9 cellular contexts compared by ENCODE assay signal in genomic region chr1:205375816-205376545, GRCh38. TPM values are rescaled to one million over a fixed set of nuclear protein-coding genes. Genes with fewer than 3 reads are reported as not detected.
DNase-seq lines count a peak whose midpoint lies in the region; ATAC-seq and TF ChIP-seq lines count a peak whose summit lies in the region.
"Had no signal": no experiment of that assay in that cellular context is flagged by ENCODE, and none has a peak within 500 bp of the region (broad histone marks: within the 10 kb centered on the region; RNA-seq: fewer than 3 reads in every experiment).

No MANE protein-coding gene starts in this region.

- peaks cover 36% of the 10 kb centered on the region for H3F3A ChIP-seq in SK-N-SH (replicated peaks; ENCODE audit: insufficient read depth)

- no peak for ATAC-seq in GM18873 (IDR thresholded peaks at IDR 0.05; ENCODE audit: low FRiP score, unreplicated experiment)

- no peaks in the 10 kb centered on the region for H3K79me2 ChIP-seq in SK-N-SH (ENCODE audit: insufficient read depth)

- no peaks in the 10 kb centered on the region for H3K36me3 ChIP-seq in HUES64 (ENCODE audit: insufficient read depth, low read length)
- H3K36me3 ChIP-seq in SK-N-SH (replicated peaks in 1 of 2; ENCODE audit: control insufficient read depth in 1 of 2, insufficient read depth in 2 of 2, low read length in 1 of 2), result no peaks in the 10 kb centered on the region
- no peaks in the 10 kb centered on the region for H3K36me3 ChIP-seq in iPS-18a (ENCODE audit: control insufficient read depth, low read depth, low read length)
- H3K36me3 ChIP-seq: Peyer's patch had no signal

- CTCF ChIA-PET in AG04449 (lab: Yijun Ruan, JAX) (interaction anchor here (0.9 to 8.8 kb wide), 7 partner anchors 10 to 148 kb away, joined by 3 to 58 read pairs (median 12); partner anchors contain the start of gene KLHDC8A), SK-N-SH (lab: Yijun Ruan, JAX) (interaction anchor here (0.9 to 3.3 kb wide), 6 partner anchors 22 to 109 kb away, joined by 3 to 16 read pairs (median 3); no protein-coding TSS in a partner anchor)

- H3K9me3 ChIP-seq in HUES64 (ENCODE audit: insufficient read depth, low read depth, low read length) (no peaks in the 10 kb centered on the region), SK-N-SH (no peaks in the 10 kb centered on the region), iPS-18a (ENCODE audit: control insufficient read depth, low read depth, low read length) (no peaks in the 10 kb centered on the region)
- H3K9me3 ChIP-seq: Peyer's patch had no signal

- H3K4me2 ChIP-seq in SK-N-SH, result peak overlapping the region; percentile 36

- H3K9me2 ChIP-seq in SK-N-SH, result no peaks in the 10 kb centered on the region

- no peak for DNase-seq in AG04449 (ENCODE audit: low read depth, low spot score)
- DNase-seq in SK-N-SH, result no peak
- DNase-seq in RPMI8226, result no peak
- no peak for DNase-seq in stimulated activated CD4-positive, alpha-beta T cell treated with anti-CD3 and anti-CD28 coated beads, Interleukin-15, amount 100 ng/mL, for 24 hours
- DNase-seq in stimulated activated naive CD4-positive, alpha-beta T cell (lab: John Stamatoyannopoulos, UW), result no peak

- no peaks in the 10 kb centered on the region for H4K20me1 ChIP-seq in SK-N-SH (ENCODE audit: insufficient read depth)

- H3K27me3 ChIP-seq in HUES64 (ENCODE audit: insufficient read depth, low read length) (no peaks in the 10 kb centered on the region), SK-N-SH (ENCODE audit: insufficient read depth) (no peaks in the 10 kb centered on the region), iPS-18a (ENCODE audit: control insufficient read depth, insufficient read depth, low read length) (no peaks in the 10 kb centered on the region)
- H3K27me3 ChIP-seq: Peyer's patch had no signal

- H2AFZ ChIP-seq in SK-N-SH (ENCODE audit: low read depth), result peak overlapping the region; percentile 61; the same call in 1 of the 2 replicates

- TF ChIP-seq RAD21 in SK-N-SH (IDR thresholded peaks at IDR 0.05; ENCODE audit: low read length), result no peak

- peaks cover 48% of the 10 kb centered on the region for H3K4me1 ChIP-seq in HUES64 (ENCODE audit: insufficient read depth, low read length)
- peaks cover 4 to 34% of the 10 kb centered on the region in 2 experiments for H3K4me1 ChIP-seq in SK-N-SH (ENCODE audit: control insufficient read depth in 1 of 2, insufficient read depth in 2 of 2, low read depth in 1 of 2, low read length in 1 of 2)
- peaks cover 27% of the 10 kb centered on the region for H3K4me1 ChIP-seq in iPS-18a (ENCODE audit: control insufficient read depth, low read depth, low read length)

- no peak overlapping the region for H3K4me3 ChIP-seq in AG04449 (ENCODE audit: low read depth, low read length)
- H3K4me3 ChIP-seq in HUES64 (ENCODE audit: low read length), result peak overlapping the region; percentile 33; the same call in 1 of the 2 replicates
- no peak overlapping the region for H3K4me3 ChIP-seq in SK-N-SH (ENCODE audit: low read depth in 2 of 2, low read length in 1 of 2)
- peak overlapping the region; percentile 26 for H3K4me3 ChIP-seq in iPS-18a (ENCODE audit: low read length)
- H3K4me3 ChIP-seq: Peyer's patch had no signal

- TF ChIP-seq CTCF in AG04449 (IDR thresholded peaks at IDR 0.05; ENCODE audit: insufficient read depth, low read length, missing control alignments) (peak; percentile 9), SK-N-SH (IDR thresholded peaks at IDR 0.05) (peak; percentile 21)

- no peak for TF ChIP-seq EP300 in SK-N-SH (IDR thresholded peaks at IDR 0.05; ENCODE audit: borderline replicate concordance in 1 of 2, low read depth in 1 of 2, low read length in 1 of 2)

- peak overlapping the region; percentile 32; the same call in 1 of the 2 replicates for H3K27ac ChIP-seq in HUES64 (ENCODE audit: low read depth, low read length)
- H3K27ac ChIP-seq in SK-N-SH (ENCODE audit: low read depth in 2 of 2, low read length in 1 of 2), result no peak overlapping the region
- H3K27ac ChIP-seq in iPS-18a (ENCODE audit: low read length), result no peak overlapping the region
- H3K27ac ChIP-seq: Peyer's patch had no signal

- WGBS in HUES64, result 20% methylated on average over 6 of the region's 6 CpGs
- 43% methylated on average over 6 of the region's 6 CpGs for WGBS in SK-N-SH (ENCODE audit: low lambda C conversion rate)

- POLR2A ChIA-PET in AG04449 (lab: Yijun Ruan, JAX), result no interaction called here
- POLR2A ChIA-PET in SK-N-SH (lab: Yijun Ruan, JAX), result no interaction called here

- H3K9ac ChIP-seq in HUES64 (ENCODE audit: low read depth, low read length) (no peak overlapping the region), SK-N-SH (no peak overlapping the region), iPS-18a (ENCODE audit: low read length) (no peak overlapping the region)

TF ChIP-seq in SK-N-SH, 30 proteins besides CTCF, POLR2A, EP300 and RAD21:
- TF ChIP-seq RCOR1 (IDR thresholded peaks at IDR 0.05; ENCODE audit: low read length), result no peak
- TF ChIP-seq YY1 (IDR thresholded peaks at IDR 0.05; ENCODE audit: low read depth), result no peak
- no peak for TF ChIP-seq SMC3 (IDR thresholded peaks at IDR 0.05; ENCODE audit: low read depth, low read length)
- TF ChIP-seq PBX3 (IDR thresholded peaks at IDR 0.05), result no peak
- TF ChIP-seq USF2 (IDR thresholded peaks at IDR 0.05; ENCODE audit: borderline replicate concordance, low read depth, low read length), result no peak

RNA-seq across cellular contexts. Expression of gene KLHDC8A, which starts 19.3 kb away (rescaled TPM):
- 2.1 TPM for polyA plus RNA-seq in HUES64 (2013, experiment 1 of 2)
- polyA plus RNA-seq in HUES64 (2013, experiment 2 of 2), result 4.4 TPM
- 0.02 and 0.03 TPM in 2 replicates for polyA plus RNA-seq in SK-N-SH (2012; rRNA removed)
- 0.01 and 0.09 TPM in 2 replicates for polyA plus RNA-seq in SK-N-SH (2012; cell fraction: cytosol; rRNA removed)
- 0.07 TPM in 1 of 2 replicates, not detected in the other for polyA plus RNA-seq in SK-N-SH (2012; cell fraction: nucleus; rRNA removed)

RNA-seq across cellular contexts. Expression of gene LEMD1, which starts 45.9 kb away (rescaled TPM):
- 9.5 TPM for polyA plus RNA-seq in HUES64 (2013, experiment 1 of 2)
- 16.9 TPM for polyA plus RNA-seq in HUES64 (2013, experiment 2 of 2)
- polyA plus RNA-seq in SK-N-SH (2012; rRNA removed), result not detected in 2 replicates
- not detected in 2 replicates for polyA plus RNA-seq in SK-N-SH (2012; cell fraction: cytosol; rRNA removed)
- not detected in 2 replicates for polyA plus RNA-seq in SK-N-SH (2012; cell fraction: nucleus; rRNA removed)

RNA-seq across cellular contexts. Expression of gene NUAK2, which starts 54.4 kb away (rescaled TPM):
- 7.7 TPM for polyA plus RNA-seq in HUES64 (2013, experiment 1 of 2)
- polyA plus RNA-seq in HUES64 (2013, experiment 2 of 2), result 8.7 TPM
- polyA plus RNA-seq in SK-N-SH (2012; rRNA removed), result 6.8 and 11.1 TPM in 2 replicates
- 4.4 and 6.4 TPM in 2 replicates for polyA plus RNA-seq in SK-N-SH (2012; cell fraction: cytosol; rRNA removed)
- polyA plus RNA-seq in SK-N-SH (2012; cell fraction: nucleus; rRNA removed), result 13.2 and 14.3 TPM in 2 replicates

Comparison
In these comparisons a context has a peak if more than half of its experiments do, and no peak if none do; other contexts are left out.
1. H3K4me3 ChIP-seq: peak in HUES64 (single experiment) and iPS-18a (single experiment); none in AG04449 (single experiment) and SK-N-SH (0 of 2).